Comparison of ENCODE assay signal across 8 cellular contexts in the genomic region with DNA sequence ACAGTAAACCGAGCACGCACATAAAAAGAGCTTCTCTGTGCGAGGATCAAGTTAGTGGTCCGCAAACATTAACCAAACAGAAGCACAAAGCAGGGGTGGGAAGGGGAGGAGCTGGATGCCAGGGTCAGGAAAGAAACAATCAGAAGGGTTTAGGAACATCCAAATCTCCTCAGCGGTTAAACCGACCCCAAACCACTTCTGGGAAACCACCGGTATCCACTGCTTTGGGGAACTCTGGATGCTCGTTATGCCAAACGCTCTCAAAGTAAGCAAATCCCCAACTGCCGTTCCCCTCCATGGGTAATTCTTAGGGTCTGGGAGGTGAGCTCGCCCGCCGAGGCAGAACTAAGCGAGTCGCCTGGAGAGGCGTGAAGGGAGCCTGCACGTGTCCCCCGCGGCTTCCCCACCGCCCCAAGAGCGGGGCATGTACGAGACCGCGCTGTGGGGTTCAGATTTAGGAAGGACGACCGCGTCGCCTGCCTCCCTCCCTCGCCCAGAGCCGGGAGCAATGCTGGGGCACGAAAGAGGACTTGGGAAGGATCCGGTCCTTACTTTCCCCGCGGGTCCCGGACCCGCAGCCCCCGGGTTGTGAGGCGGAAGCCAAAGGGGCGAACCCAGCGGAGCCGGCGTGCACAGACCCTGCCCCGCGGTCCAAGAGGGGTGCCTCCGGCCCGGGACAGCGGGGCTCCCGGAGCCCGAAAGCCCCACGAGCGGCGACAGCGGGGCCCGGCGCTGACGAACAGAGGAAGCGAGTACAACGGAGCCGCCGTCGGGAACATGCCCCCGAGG. TPM values are rescaled to one million over a fixed set of nuclear protein-coding genes. Genes with fewer than 3 reads are reported as not detected.
DNase-seq lines count a peak whose midpoint lies in the region; ATAC-seq and TF ChIP-seq lines count a peak whose summit lies in the region.

No MANE protein-coding gene starts in this region.

- POLR2A ChIA-PET in CD4-positive, alpha-beta memory T cell (lab: Charles Lee; ENCODE audit: partially characterized antibody), result interaction anchor here (0.5 to 5.0 kb wide), 15 partner anchors 9 to 238 kb away, joined by 3 to 113 read pairs (median 11); a partner anchor contains a TSS

- H3K9me3 Mint-ChIP-seq in CD4-positive, alpha-beta memory T cell, result peaks cover 0 to 6% (median 0%) of the 10 kb centered on the region in 8 donors
- H3K9me3 Mint-ChIP-seq in effector memory CD8-positive, alpha-beta T cell, result no peaks in the 10 kb centered on the region
- no peaks in the 10 kb centered on the region for H3K9me3 Mint-ChIP-seq in stimulated activated naive CD8-positive, alpha-beta T cell treated with anti-CD3 and anti-CD28 coated beads, Interleukin-15, amount 100 ng/mL, for 72 hours

- no peak for TF ChIP-seq CTCF in KMS-11 (conservative IDR thresholded peaks at IDR 0.05; ENCODE audit: low read depth, low read length)
- TF ChIP-seq CTCF in mucosa of descending colon (IDR thresholded peaks at IDR 0.05), result no peak

- peaks cover 46% of the 10 kb centered on the region for H3K4me1 ChIP-seq in CD4-positive, alpha-beta memory T cell (ENCODE audit: insufficient read depth, low read length)
- H3K4me1 ChIP-seq in KMS-11 (ENCODE audit: low read depth, poor library complexity, severe bottlenecking) (no peaks in the 10 kb centered on the region), mucosa of descending colon (ENCODE audit: low read depth) (peaks cover 17% of the 10 kb centered on the region)

- H3K4me3 ChIP-seq in CD4-positive, alpha-beta memory T cell (ENCODE audit: low read length in 2 of 2), result peak overlapping the region; percentile 61 to 92
- H3K4me3 ChIP-seq in KMS-11 (IDR thresholded peaks at IDR 0.05; ENCODE audit: insufficient read depth, low read depth, low read length), result no peak overlapping the region
- H3K4me3 ChIP-seq in mucosa of descending colon, result peak overlapping the region; percentile 99

- peak in 4 of 5 donors; percentile 21 to 56 (median 28) for DNase-seq in CD4-positive, alpha-beta memory T cell
- DNase-seq in activated CD4-positive, alpha-beta T cell treated with anti-CD3 and anti-CD28 coated beads, Interleukin-2, amount 50 U/mL, for 1 hour, result peak; percentile 16
- peak in 2 of 3 experiments; percentile 6 to 9 for DNase-seq in effector memory CD8-positive, alpha-beta T cell
- DNase-seq in mucosa of descending colon (peak; percentile 31 to 71 (median 59)), cortex of kidney (lab: John Stamatoyannopoulos, UW) (no peak)
- DNase-seq in stimulated activated naive CD8-positive, alpha-beta T cell treated with anti-CD3 and anti-CD28 coated beads, Interleukin-15, amount 100 ng/mL, for 72 hours, result peak; percentile 23 to 39

- peak; percentile 13 for ATAC-seq in GM21390 (IDR thresholded peaks at IDR 0.05; ENCODE audit: unreplicated experiment)
- no peak for ATAC-seq in effector memory CD8-positive, alpha-beta T cell (replicated peaks)
- peak; percentile 6 for ATAC-seq in mucosa of descending colon
- peak; percentile 14 for ATAC-seq in stimulated activated naive CD8-positive, alpha-beta T cell treated with anti-CD3 and anti-CD28 coated beads, Interleukin-15, amount 100 ng/mL, for 72 hours

- H3K27ac Mint-ChIP-seq in CD4-positive, alpha-beta memory T cell, result peak overlapping the region; percentile 86 to 98 (median 96)
- H3K27ac Mint-ChIP-seq in effector memory CD8-positive, alpha-beta T cell, result peak overlapping the region; percentile 88 to 94
- H3K27ac Mint-ChIP-seq in stimulated activated naive CD8-positive, alpha-beta T cell treated with anti-CD3 and anti-CD28 coated beads, Interleukin-15, amount 100 ng/mL, for 72 hours, result peak overlapping the region; percentile 97 to 99

- intact Hi-C loops in CD4-positive, alpha-beta memory T cell (cut with micrococcal nuclease), result loop anchor here (1.0 to 10.0 kb wide), 3 partner anchors 73 to 469 kb away; a partner anchor contains a TSS
- intact Hi-C loops in mucosa of descending colon (cut with DNase I, micrococcal nuclease), result no loop called here

- H4K20me1 ChIP-seq in KMS-11 (ENCODE audit: insufficient read depth), result no peaks in the 10 kb centered on the region

- H3K4me2 ChIP-seq in KMS-11, result peak overlapping the region; percentile 36; the same call in 1 of the 2 replicates

- peak overlapping the region; percentile 85 for H3K27ac ChIP-seq in CD4-positive, alpha-beta memory T cell (ENCODE audit: low read depth, low read length)
- peak overlapping the region; percentile 47 for H3K27ac ChIP-seq in KMS-11

- no peaks in the 10 kb centered on the region for H3K27me3 ChIP-seq in CD4-positive, alpha-beta memory T cell (ENCODE audit: insufficient read depth, low read length)
- H3K27me3 ChIP-seq in KMS-11 (ENCODE audit: insufficient read depth, low read depth), result no peaks in the 10 kb centered on the region

- H3K79me2 ChIP-seq in KMS-11 (ENCODE audit: insufficient read depth, low read depth), result peaks cover 53% of the 10 kb centered on the region

- peaks cover 0 to 17% of the 10 kb centered on the region in 2 donors for H3K36me3 Mint-ChIP-seq in CD4-positive, alpha-beta memory T cell
- peaks cover 39% of the 10 kb centered on the region for H3K36me3 Mint-ChIP-seq in effector memory CD8-positive, alpha-beta T cell (ENCODE audit: insufficient read depth)

- no peaks in the 10 kb centered on the region for H3K27me3 Mint-ChIP-seq in CD4-positive, alpha-beta memory T cell
- no peaks in the 10 kb centered on the region for H3K27me3 Mint-ChIP-seq in effector memory CD8-positive, alpha-beta T cell
- H3K27me3 Mint-ChIP-seq in stimulated activated naive CD8-positive, alpha-beta T cell treated with anti-CD3 and anti-CD28 coated beads, Interleukin-15, amount 100 ng/mL, for 72 hours, result no peaks in the 10 kb centered on the region

- no peaks in the 10 kb centered on the region for H3K9me3 ChIP-seq in CD4-positive, alpha-beta memory T cell (ENCODE audit: control insufficient read depth in 1 of 2, low read length in 2 of 2)
- H3K9me3 ChIP-seq in mucosa of descending colon, result no peaks in the 10 kb centered on the region

- CTCF ChIA-PET in CD4-positive, alpha-beta memory T cell (lab: Charles Lee; ENCODE audit: partially characterized antibody), result interaction anchor here (1.6 to 2.6 kb wide), 5 partner anchors 13 to 264 kb away, joined by 3 to 14 read pairs (median 7); a partner anchor contains a TSS

- H3K9ac ChIP-seq in KMS-11, result peak overlapping the region; percentile 66

- peaks cover 10 to 32% (median 19%) of the 10 kb centered on the region in 4 donors for H3K4me1 Mint-ChIP-seq in CD4-positive, alpha-beta memory T cell
- peaks cover 15 to 17% of the 10 kb centered on the region in 2 donors for H3K4me1 Mint-ChIP-seq in effector memory CD8-positive, alpha-beta T cell (ENCODE audit: low read depth in 2 of 2)
- H3K4me1 Mint-ChIP-seq in stimulated activated naive CD8-positive, alpha-beta T cell treated with anti-CD3 and anti-CD28 coated beads, Interleukin-15, amount 100 ng/mL, for 72 hours, result peaks cover 11% of the 10 kb centered on the region

- H2AFZ ChIP-seq in KMS-11 (ENCODE audit: low read depth), result peak overlapping the region; percentile 38; the same call in 1 of the 2 replicates

- peak overlapping the region; percentile 85 to 98 (median 94) for H3K4me3 Mint-ChIP-seq in CD4-positive, alpha-beta memory T cell
- peak overlapping the region; percentile 85 to 92 for H3K4me3 Mint-ChIP-seq in effector memory CD8-positive, alpha-beta T cell
- H3K4me3 Mint-ChIP-seq in stimulated activated naive CD8-positive, alpha-beta T cell treated with anti-CD3 and anti-CD28 coated beads, Interleukin-15, amount 100 ng/mL, for 72 hours, result peak overlapping the region; percentile 94 to 98

- H3K36me3 ChIP-seq in CD4-positive, alpha-beta memory T cell (ENCODE audit: insufficient read depth, low read length), result no peaks in the 10 kb centered on the region
- H3K36me3 ChIP-seq in KMS-11 (ENCODE audit: insufficient read depth) (no peaks in the 10 kb centered on the region), mucosa of descending colon (ENCODE audit: low read depth) (peaks cover 3% of the 10 kb centered on the region)

RNA-seq across cellular contexts. Expression of a gene that starts 0.7 kb away (rescaled TPM):
- 10 to 100 TPM; 54.1 to 56.3 TPM for total RNA-seq in CD4-positive, alpha-beta memory T cell
- polyA plus RNA-seq in CD4-positive, alpha-beta memory T cell, result 10 to 100 TPM; 26.3 to 39.9 TPM
- 10 to 100 TPM; 29.4 to 37.7 (median 33.4) TPM for total RNA-seq in mucosa of descending colon

RNA-seq across cellular contexts. Expression of a gene that starts 20.0 kb away (rescaled TPM):
- 10 to 100 TPM; 31.5 to 35.9 TPM for total RNA-seq in CD4-positive, alpha-beta memory T cell
- 1 to 10 TPM; 1.0 to 4.3 TPM for polyA plus RNA-seq in CD4-positive, alpha-beta memory T cell
- 10 to 100 TPM; 39.9 to 42.9 (median 41.0) TPM for total RNA-seq in mucosa of descending colon
